Comparison of ENCODE assay signal across 5 cellular contexts in the genomic region with DNA sequence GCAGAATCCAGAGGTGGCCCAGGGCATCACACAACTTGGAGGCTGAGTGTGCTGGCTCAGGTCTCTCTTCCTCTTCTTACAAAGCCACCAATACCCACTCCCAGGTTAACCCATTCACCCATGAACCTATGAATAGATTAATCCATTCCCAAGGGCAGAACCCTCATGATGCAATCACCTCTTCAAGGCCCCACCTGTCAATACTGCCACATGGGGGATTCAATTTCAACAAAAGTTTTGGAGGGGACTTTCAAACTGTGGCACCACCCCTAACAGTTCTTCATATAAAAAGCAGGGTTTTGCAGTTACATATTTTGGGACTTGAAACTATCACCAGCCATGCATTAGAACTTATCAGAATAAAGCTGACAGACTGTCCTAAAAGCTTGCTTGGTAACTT.
"Had no signal": no experiment of that assay in that cellular context is flagged by ENCODE, and none has a peak within 500 bp of the region (broad histone marks: within the 10 kb centered on the region; RNA-seq: fewer than 3 reads in every experiment).

No MANE protein-coding gene starts in this region.

- H3K4me3 ChIP-seq: K562 had no signal

- H3K36me3 Mint-ChIP-seq: IgD-negative memory B cell had no signal

- ATAC-seq: HepG2, K562 had no signal

- H3K27ac ChIP-seq: HL-60 had no signal

- H3K9me3 Mint-ChIP-seq: IgD-negative memory B cell had no signal

- H3K4me3 Mint-ChIP-seq: IgD-negative memory B cell had no signal

- DNase-seq: IMR-90 had no signal

- H3K27ac Mint-ChIP-seq: IgD-negative memory B cell had no signal

- H3K4me1 Mint-ChIP-seq: IgD-negative memory B cell had no signal
